11 cellular contexts compared by ENCODE assay signal in genomic region chr5:172715421-172715780, GRCh38. TPM values are rescaled to one million over a fixed set of nuclear protein-coding genes. Genes with fewer than 3 reads are reported as not detected.
DNase-seq lines count a peak whose midpoint lies in the region; ATAC-seq and TF ChIP-seq lines count a peak whose summit lies in the region.
"Had no signal": no experiment of that assay in that cellular context is flagged by ENCODE, and none has a peak within 500 bp of the region (broad histone marks: within the 10 kb centered on the region; RNA-seq: fewer than 3 reads in every experiment).

No MANE protein-coding gene starts in this region.

- H3K79me2 ChIP-seq in HCT116 (ENCODE audit: insufficient read depth, low read length), result no peaks in the 10 kb centered on the region

- BruUV-seq in HCT116 (replicated peaks; lab: Mats Ljungman, UMichigan), result no TSS peak

- H3K9ac ChIP-seq in HCT116 (ENCODE audit: low read length), result no peak overlapping the region

- WGBS in stomach, 5 donors, result 78 to 95% (median 86%) methylated on average over 6 of the region's 6 CpGs

- POLR2A ChIA-PET in HCT116 (lab: Charles Lee), result interaction anchor here (0.7 to 1.7 kb wide), 4 partner anchors 55 to 243 kb away, joined by 3 to 16 read pairs (median 5); partner anchors contain the start of genes DUSP1 and RPL26L1

- no peaks in the 10 kb centered on the region for H4K20me1 ChIP-seq in HCT116 (ENCODE audit: insufficient read depth)

- H3K27ac ChIP-seq in HCT116 (ENCODE audit: low read depth, low read length) (no peak overlapping the region), breast epithelium (peak overlapping the region; percentile 64 to 90), left lung (peak overlapping the region; percentile 67 to 75), stomach (peak overlapping the region; percentile 7 to 75 (median 61))
- H3K27ac ChIP-seq: HL-60, VCaP had no signal

- intact Hi-C loops in HCT116 (cut with micrococcal nuclease) (loop anchor here (10.0 kb wide), 1 partner anchor 1269 kb away; the partner anchor contains the start of gene C5orf47), breast epithelium (cut with DNase I; ENCODE audit: low total_unique reads) (no loop called here), left lung (cut with DNase I) (loop anchor here (5.0 to 10.0 kb wide), 3 partner anchors 59 to 229 kb away; partner anchors contain the start of gene DUSP1 (in 1 of the 2)), stomach (cut with DNase I; ENCODE audit: low total_unique reads) (loop anchor here (10.0 kb wide), 1 partner anchor 49 kb away; no protein-coding TSS in a partner anchor)

- H3K36me3 Mint-ChIP-seq in activated T-cell treated with anti-CD3 and anti-CD28 coated beads, Interleukin-2, amount 50 U/mL, for 24 hours (ENCODE audit: low read depth), result no peaks in the 10 kb centered on the region
- H3K36me3 Mint-ChIP-seq: activated naive CD4-positive, alpha-beta T cell treated with anti-CD3 and anti-CD28 coated beads, Interleukin-2, amount 50 U/mL, for 24 hours had no signal

- H3K9me3 ChIP-seq in HCT116 (ENCODE audit: control insufficient read depth in 1 of 2, insufficient read depth in 1 of 2, low read depth in 1 of 2, low read length in 2 of 2) (no peaks in the 10 kb centered on the region), breast epithelium (no peaks in the 10 kb centered on the region), left lung (no peaks in the 10 kb centered on the region), stomach (no peaks in the 10 kb centered on the region)

- H3K4me1 ChIP-seq in HCT116 (ENCODE audit: control insufficient read depth in 1 of 2, insufficient read depth in 2 of 2, low read length in 2 of 2) (peaks cover 0 to 15% of the 10 kb centered on the region in 2 experiments; a peak in 2 of 4 replicates), breast epithelium (no peaks in the 10 kb centered on the region), left lung (peaks cover 21 to 54% of the 10 kb centered on the region in 2 donors), stomach (peaks cover 24 to 41% (median 30%) of the 10 kb centered on the region in 4 donors)

- no peak for TF ChIP-seq EP300 in stomach (IDR thresholded peaks at IDR 0.05)

- H3K4me3 Mint-ChIP-seq in activated T-cell treated with anti-CD3 and anti-CD28 coated beads, Interleukin-2, amount 50 U/mL, for 24 hours, result no peak overlapping the region
- H3K4me3 Mint-ChIP-seq: activated naive CD4-positive, alpha-beta T cell treated with anti-CD3 and anti-CD28 coated beads, Interleukin-2, amount 50 U/mL, for 24 hours had no signal

- ATAC-seq in HCT116 (no peak), left lung (no peak)

- DNase-seq in HCT116 (ENCODE audit: low read depth, low spot score) (no peak), breast epithelium (ENCODE audit: low spot score in 2 of 2) (no peak), left lung (no peak), stomach (no peak), AG08395 (ENCODE audit: low spot score) (no peak)
- DNase-seq in stimulated activated naive CD4-positive, alpha-beta T cell treated with Interleukin-2 at 50 U/mL for 16 hours (lab: John Stamatoyannopoulos, UW), result no peak
- no peak for DNase-seq in activated T-cell treated with anti-CD3 and anti-CD28 coated beads, Interleukin-2, amount 50 U/mL, for 24 hours
- DNase-seq in activated CD4-positive, alpha-beta T cell treated with anti-CD3 and anti-CD28 coated beads, Interleukin-2, amount 50 U/mL, for 48 hours, result no peak

- H3K9me3 Mint-ChIP-seq in activated T-cell treated with anti-CD3 and anti-CD28 coated beads, Interleukin-2, amount 50 U/mL, for 24 hours, result no peaks in the 10 kb centered on the region
- H3K9me3 Mint-ChIP-seq: activated naive CD4-positive, alpha-beta T cell treated with anti-CD3 and anti-CD28 coated beads, Interleukin-2, amount 50 U/mL, for 24 hours had no signal

- H3K9me2 ChIP-seq in HCT116 (ENCODE audit: insufficient read depth), result no peaks in the 10 kb centered on the region

- H3K4me3 ChIP-seq in HCT116 (replicated peaks in 1 of 2; ENCODE audit: low read depth in 1 of 2, low read length in 2 of 2), result no peak overlapping the region
- H3K4me3 ChIP-seq in breast epithelium, result peak overlapping the region in 1 of 3 donors; percentile 7
- no peak overlapping the region for H3K4me3 ChIP-seq in left lung
- no peak overlapping the region for H3K4me3 ChIP-seq in stomach

- CTCF ChIA-PET in HCT116 (lab: Charles Lee), result interaction anchor here (0.9 to 2.9 kb wide), 18 partner anchors 10 to 1602 kb away, joined by 3 to 78 read pairs (median 6); partner anchors contain the start of genes ATP6V0E1, DUSP1 and RPL26L1

- peaks cover 11% of the 10 kb centered on the region for H3K27me3 Mint-ChIP-seq in activated T-cell treated with anti-CD3 and anti-CD28 coated beads, Interleukin-2, amount 50 U/mL, for 24 hours

- H2AFZ ChIP-seq in HCT116 (ENCODE audit: low read depth, low read length, poor library complexity, severe bottlenecking), result no peak overlapping the region

- peaks cover 6% of the 10 kb centered on the region for H3K4me1 Mint-ChIP-seq in activated T-cell treated with anti-CD3 and anti-CD28 coated beads, Interleukin-2, amount 50 U/mL, for 24 hours (ENCODE audit: low read depth)
- H3K4me1 Mint-ChIP-seq: activated naive CD4-positive, alpha-beta T cell treated with anti-CD3 and anti-CD28 coated beads, Interleukin-2, amount 50 U/mL, for 24 hours had no signal

- H3K27ac Mint-ChIP-seq in activated T-cell treated with anti-CD3 and anti-CD28 coated beads, Interleukin-2, amount 50 U/mL, for 24 hours, result no peak overlapping the region

- TF ChIP-seq CTCF in HCT116 (IDR thresholded peaks at IDR 0.05 in 2 of 3, conservative IDR thresholded peaks at IDR 0.05 in 1 of 3; ENCODE audit: borderline replicate concordance in 1 of 3, insufficient read depth in 1 of 3, low read depth in 2 of 3, low read length in 2 of 3) (no peak), breast epithelium (IDR thresholded peaks at IDR 0.05) (no peak), left lung (IDR thresholded peaks at IDR 0.05) (no peak), stomach (IDR thresholded peaks at IDR 0.05) (no peak)

- no peak for TF ChIP-seq RAD21 in HCT116 (IDR thresholded peaks at IDR 0.05; ENCODE audit: low read depth)

- RAD21 ChIA-PET in HCT116 (lab: Charles Lee; ENCODE audit: low non-redundant PET in 1 of 2, low total read pairs in 2 of 2, uncharacterized antibody in 2 of 2, unreplicated experiment in 2 of 2), result interaction anchor here in 1 of 2 experiments (1.2 to 1.5 kb wide), 2 partner anchors 217 to 223 kb away, joined by 7 to 10 read pairs; no protein-coding TSS in a partner anchor

- peak overlapping the region; percentile 50; the same call in 1 of the 2 replicates for H3K4me2 ChIP-seq in HCT116 (ENCODE audit: low read length)

- H3K36me3 ChIP-seq in HCT116 (ENCODE audit: control insufficient read depth in 1 of 2, insufficient read depth in 2 of 2, low read length in 2 of 2) (no peaks in the 10 kb centered on the region), breast epithelium (no peaks in the 10 kb centered on the region), left lung (no peaks in the 10 kb centered on the region), stomach (no peaks in the 10 kb centered on the region)

- TF ChIP-seq POLR2A in HCT116 (IDR thresholded peaks at IDR 0.05; ENCODE audit: borderline replicate concordance, extremely low read depth, insufficient read depth, insufficient read length) (no peak), breast epithelium (IDR thresholded peaks at IDR 0.05) (no peak), stomach (IDR thresholded peaks at IDR 0.05) (no peak)

- H3K27me3 ChIP-seq in HCT116 (ENCODE audit: insufficient read depth, low read length) (no peaks in the 10 kb centered on the region; the same call in 1 of the 2 replicates), breast epithelium (no peaks in the 10 kb centered on the region), left lung (no peaks in the 10 kb centered on the region), stomach (peaks cover 0 to 14% (median 6%) of the 10 kb centered on the region in 3 donors)

TF ChIP-seq in HCT116, 20 proteins besides CTCF, POLR2A, EP300 and RAD21 (continues in another document):
- no peak for TF ChIP-seq TCF7L2 (IDR thresholded peaks at IDR 0.05; ENCODE audit: borderline replicate concordance, extremely low read depth, insufficient read depth, insufficient read length)
- TF ChIP-seq ZBTB33 (IDR thresholded peaks at IDR 0.05; ENCODE audit: extremely low read depth, insufficient replicate concordance, low read length), result no peak

RNA-seq across cellular contexts. Expression of gene DUSP1, which starts 55.6 kb away (rescaled TPM):
- total RNA-seq in HCT116 (2021; ENCODE audit: unreplicated experiment) (16.6 TPM), breast epithelium (1,000 to 10,000 TPM in 2 of 3 donors, 100 to 1,000 TPM in 1; 752 to 1,562 (median 1,015) TPM), left lung (100 to 1,000 TPM; 203 to 239 TPM), stomach (100 to 1,000 TPM; 167 to 690 (median 553) TPM)
- polyA plus RNA-seq in HCT116 (2012), result 55.8 and 144 TPM in 2 replicates
- 100 to 1,000 TPM in 1 of 3 donors, 10 to 100 TPM in 2; 76.4 to 136 (median 81.9) TPM for polyA plus RNA-seq in stomach
